In the genomic region with DNA sequence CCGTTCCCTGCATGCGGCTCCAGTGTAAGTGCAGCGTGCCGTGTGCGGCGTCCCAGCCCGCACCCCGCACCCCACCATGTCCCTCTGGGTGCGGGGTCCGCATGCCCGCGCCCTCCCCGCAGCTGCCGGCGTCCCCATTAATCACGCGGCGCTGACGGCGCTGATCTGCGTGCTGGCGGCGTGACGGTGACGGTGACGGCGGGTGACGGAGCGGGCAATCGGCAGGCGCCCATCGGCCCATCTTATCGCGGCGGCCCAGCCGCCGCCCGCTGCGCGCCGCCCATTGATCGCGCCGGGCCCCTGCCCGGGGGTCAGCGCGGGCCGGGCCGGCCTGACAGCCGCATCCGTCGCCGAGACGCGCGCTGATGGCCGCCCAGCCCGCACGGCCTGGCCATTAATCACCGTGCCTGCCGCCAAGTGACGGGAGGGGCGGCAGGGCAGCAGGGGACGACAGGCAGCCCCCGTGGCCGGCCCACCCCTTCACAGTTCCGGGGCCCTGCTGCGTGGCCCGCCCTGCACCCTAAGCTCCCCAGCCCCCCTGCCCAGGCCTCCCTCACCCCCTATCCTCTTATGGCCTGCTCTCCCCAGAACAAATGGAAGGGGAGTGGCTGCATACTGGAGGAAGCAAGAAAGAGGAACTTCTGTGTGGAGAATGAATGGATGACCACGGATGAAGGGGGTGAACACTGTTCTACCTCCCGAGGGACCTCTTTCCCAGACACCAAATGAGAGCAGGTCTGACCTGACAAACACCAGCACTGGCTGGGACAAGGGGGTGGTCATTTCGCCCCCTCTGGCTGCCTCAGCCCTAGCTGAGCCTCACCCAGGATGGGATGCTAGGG, we compare ENCODE assay signal across 8 cellular contexts. TPM values are rescaled to one million over a fixed set of nuclear protein-coding genes. Genes with fewer than 3 reads are reported as not detected.
DNase-seq lines count a peak whose midpoint lies in the region; TF ChIP-seq lines count a peak whose summit lies in the region.

No MANE protein-coding gene starts in this region.

- peak; percentile 33 for DNase-seq in BE2C
- peak; percentile 28 for DNase-seq in NCI-H2171 treated with DMSO at 0.1 percent for 48 hours (lab: John Stamatoyannopoulos, UW)
- no peak for DNase-seq in cardiac fibroblast (ENCODE audit: low read depth in 2 of 2)
- DNase-seq in left kidney (ENCODE audit: low read depth, low spot score), result peak; percentile 47
- peak; percentile 39 to 42 for DNase-seq in stimulated activated CD4-positive, alpha-beta T cell treated with anti-CD3 and anti-CD28 coated beads, Interleukin-4, amount 100 ng/mL, for 4 hours
- no peak for DNase-seq in NCI-H446 (lab: John Stamatoyannopoulos, UW)
- no peak for DNase-seq in NK-92 treated with Interleukin-12 subunit alpha and Interleukin-12 subunit beta, amount 100 ng/mL, for 24 hours (lab: John Stamatoyannopoulos, UW)
- no peak for DNase-seq in NCI-H2227 (lab: John Stamatoyannopoulos, UW; ENCODE audit: unreplicated experiment)

- H3K4me1 ChIP-seq in BE2C, result peaks cover 14% of the 10 kb centered on the region; the same call in 1 of the 2 replicates

- peaks cover 51% of the 10 kb centered on the region for H3K36me3 ChIP-seq in BE2C

- no peaks in the 10 kb centered on the region for H3K9me3 ChIP-seq in BE2C

- H3K27me3 ChIP-seq in BE2C, result no peaks in the 10 kb centered on the region

- TF ChIP-seq CTCF in BE2C (IDR thresholded peaks at IDR 0.05; ENCODE audit: low read depth, low read length), result no peak
- no peak for TF ChIP-seq CTCF in cardiac fibroblast (IDR thresholded peaks at IDR 0.05; ENCODE audit: low read depth, low read length)

- H3K4me3 ChIP-seq in BE2C (ENCODE audit: low read depth, low read length) (peak overlapping the region; percentile 12; the same call in 1 of the 2 replicates), cardiac fibroblast (replicated peaks in 1 of 2; ENCODE audit: low read depth in 2 of 2, low read length in 2 of 2) (peak overlapping the region; percentile 11 to 26)

RNA-seq across cellular contexts. Expression of a gene that starts 24.8 kb away (rescaled TPM):
- polyA plus RNA-seq in BE2C (2012; ENCODE audit: insufficient read depth, insufficient read length, low read depth), result 211 TPM

RNA-seq across cellular contexts. Expression of a gene that starts 46.6 kb away (rescaled TPM):
- 251 TPM for polyA plus RNA-seq in BE2C (2012; ENCODE audit: insufficient read depth, insufficient read length, low read depth)

Comparison
In these comparisons a context has a peak if more than half of its experiments do, and no peak if none do; other contexts are left out.
1. DNase-seq: peak in BE2C (single experiment), NCI-H2171 treated with DMSO at 0.1 percent for 48 hours (single experiment), left kidney (single experiment) and stimulated activated CD4-positive, alpha-beta T cell treated with anti-CD3 and anti-CD28 coated beads, Interleukin-4, amount 100 ng/mL, for 4 hours (2 of 2); none in cardiac fibroblast (0 of 2), NCI-H446 (0 of 2), NK-92 treated with Interleukin-12 subunit alpha and Interleukin-12 subunit beta, amount 100 ng/mL, for 24 hours (single experiment) and NCI-H2227 (single experiment).